In genomic region chr16:2224183-2224486, GRCh38 we compare ENCODE assay signal across 8 cellular contexts. TPM values are rescaled to one million over a fixed set of nuclear protein-coding genes. Genes with fewer than 3 reads are reported as not detected.
A peak's percentile ranks its signal among the peaks of the same experiment; 100 is the strongest.
DNase-seq lines count a peak whose midpoint lies in the region; ATAC-seq and TF ChIP-seq lines count a peak whose summit lies in the region.

No MANE protein-coding gene starts in this region.

- H3K27ac ChIP-seq in mucosa of rectum (ENCODE audit: low read depth in 2 of 2, low read length in 2 of 2), result peak overlapping the region; percentile 88 to 90

- H3K36me3 Mint-ChIP-seq in chondrocyte (ENCODE audit: low read depth), result no peaks in the 10 kb centered on the region

- H3K4me3 ChIP-seq in Jurkat, Clone E6-1 (ENCODE audit: low read length), result peak overlapping the region; percentile 89
- H3K4me3 ChIP-seq in mucosa of rectum (ENCODE audit: low read length in 2 of 2), result peak overlapping the region; percentile 77 to 85

- H3K9me3 Mint-ChIP-seq in chondrocyte (ENCODE audit: low read depth), result no peaks in the 10 kb centered on the region

- DNase-seq in DMS79 treated with DMSO at 0.1 percent for 48 hours (lab: John Stamatoyannopoulos, UW) (peak; percentile 14), DMS79 (lab: John Stamatoyannopoulos, UW) (no peak), chondrocyte (ENCODE audit: low spot score) (no peak), GOT3 (lab: John Stamatoyannopoulos, UW) (no peak)
- DNase-seq in Jurkat, Clone E6-1 (ENCODE audit: low read depth, low spot score), result no peak

- peak overlapping the region; percentile 63 for H3K27ac Mint-ChIP-seq in chondrocyte (ENCODE audit: unreplicated experiment)

- TF ChIP-seq CTCF in chondrocyte (IDR thresholded peaks at IDR 0.05), result peak; percentile 67

- H3K4me3 Mint-ChIP-seq in chondrocyte (ENCODE audit: unreplicated experiment), result peak overlapping the region; percentile 78

- H3K9ac ChIP-seq in mucosa of rectum (ENCODE audit: low read depth in 1 of 2, low read length in 2 of 2), result peak overlapping the region; percentile 79 to 93

- H3K4me1 Mint-ChIP-seq in chondrocyte (ENCODE audit: low read depth), result peaks cover 18% of the 10 kb centered on the region

- H3K36me3 ChIP-seq in mucosa of rectum (ENCODE audit: control insufficient read depth in 2 of 2, insufficient read depth in 2 of 2, low read length in 2 of 2), result peaks cover 6 to 12% of the 10 kb centered on the region in 2 donors

- H3K27me3 Mint-ChIP-seq in chondrocyte (ENCODE audit: low read depth), result no peaks in the 10 kb centered on the region

- H3K27me3 ChIP-seq in mucosa of rectum (ENCODE audit: control insufficient read depth in 2 of 2, insufficient read depth in 2 of 2, low read length in 2 of 2), result no peaks in the 10 kb centered on the region

- no peaks in the 10 kb centered on the region for H3K9me3 ChIP-seq in mucosa of rectum (ENCODE audit: control insufficient read depth in 2 of 2, low read length in 2 of 2)

- ATAC-seq in GM19351 (IDR thresholded peaks at IDR 0.05; ENCODE audit: unreplicated experiment) (no peak), GM21423 (IDR thresholded peaks at IDR 0.05; ENCODE audit: unreplicated experiment) (no peak)

- H3K4me1 ChIP-seq in mucosa of rectum (ENCODE audit: control insufficient read depth in 2 of 2, insufficient read depth in 2 of 2, low read length in 2 of 2), result peaks cover 14 to 15% of the 10 kb centered on the region in 2 donors

RNA-seq across cellular contexts. Expression of gene E4F1, which starts 0.7 kb away (rescaled TPM):
- polyA plus RNA-seq in Jurkat, Clone E6-1 (2012; ENCODE audit: insufficient read depth, insufficient read length), result 27.3 TPM
- total RNA-seq in chondrocyte, result 18.7 to 25.7 TPM (median 20.7 TPM) in 3 replicates

RNA-seq across cellular contexts. Expression of gene PGP, which starts 9.5 kb away (rescaled TPM):
- polyA plus RNA-seq in Jurkat, Clone E6-1 (2012; ENCODE audit: insufficient read depth, insufficient read length), result 33.2 TPM
- total RNA-seq in chondrocyte, result 15.6 to 21.1 TPM (median 16.0 TPM) in 3 replicates

RNA-seq across cellular contexts. Expression of gene DNASE1L2, which starts 12.1 kb away (rescaled TPM):
- polyA plus RNA-seq in Jurkat, Clone E6-1 (2012; ENCODE audit: insufficient read depth, insufficient read length), result 1.8 TPM
- total RNA-seq in chondrocyte, result 0.97 to 1.6 TPM (median 1.2 TPM) in 3 replicates

RNA-seq across cellular contexts. Expression of gene BRICD5, which starts 13.5 kb away (rescaled TPM):
- 16.5 TPM for polyA plus RNA-seq in Jurkat, Clone E6-1 (2012; ENCODE audit: insufficient read depth, insufficient read length)
- total RNA-seq in chondrocyte, result 5.4 to 7.3 TPM (median 6.9 TPM) in 3 replicates

RNA-seq across cellular contexts. Expression of gene MLST8, which starts 18.9 kb away (rescaled TPM):
- polyA plus RNA-seq in Jurkat, Clone E6-1 (2012; ENCODE audit: insufficient read depth, insufficient read length), result 102 TPM
- 37.1 to 41.4 TPM (median 39.3 TPM) in 3 replicates for total RNA-seq in chondrocyte
